ENCODE assay signal across 11 cellular contexts in the genomic region with DNA sequence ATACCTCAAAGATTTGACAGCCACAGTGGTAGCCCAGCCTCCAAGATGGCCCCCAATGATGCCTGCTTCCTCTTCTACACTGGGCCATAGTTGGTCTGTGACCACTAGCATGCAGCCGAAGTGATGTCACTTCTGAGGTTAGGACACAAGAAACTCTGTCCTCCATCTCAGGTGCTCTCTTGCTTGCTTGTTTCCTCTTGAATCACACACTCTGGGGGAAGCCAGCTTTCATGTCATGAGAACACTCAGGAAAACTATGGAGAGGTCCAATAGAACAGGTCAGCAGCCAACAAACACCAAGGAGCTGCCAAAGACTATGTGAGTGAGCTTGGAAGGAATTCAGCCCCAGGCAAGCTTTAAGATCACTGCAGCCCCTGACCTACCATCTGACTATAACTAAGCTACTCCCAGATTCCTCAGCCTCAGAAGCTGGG. TPM values are rescaled to one million over a fixed set of nuclear protein-coding genes. Genes with fewer than 3 reads are reported as not detected.
DNase-seq lines count a peak whose midpoint lies in the region; ATAC-seq and TF ChIP-seq lines count a peak whose summit lies in the region.
"Had no signal": no experiment of that assay in that cellular context is flagged by ENCODE, and none has a peak within 500 bp of the region (broad histone marks: within the 10 kb centered on the region; RNA-seq: fewer than 3 reads in every experiment).

No MANE protein-coding gene starts in this region.

- peaks cover 22% of the 10 kb centered on the region for H3K4me1 ChIP-seq in adipocyte (ENCODE audit: control insufficient read depth, insufficient read depth, low read length)
- peaks cover 11 to 20% (median 15%) of the 10 kb centered on the region in 4 donors for H3K4me1 ChIP-seq in upper lobe of left lung

- H3K27me3 ChIP-seq in adipocyte (replicated peaks; ENCODE audit: control insufficient read depth, insufficient read depth, low read length) (no peaks in the 10 kb centered on the region), upper lobe of left lung (no peaks in the 10 kb centered on the region)
- H3K27me3 ChIP-seq: BLaER1 had no signal

- no peak overlapping the region for H3K9ac ChIP-seq in adipocyte (ENCODE audit: low read length)
- H3K9ac ChIP-seq: BLaER1 had no signal

- TF ChIP-seq CTCF in upper lobe of left lung (IDR thresholded peaks at IDR 0.05): no peak

- H3K9me3 ChIP-seq in adipocyte (ENCODE audit: control insufficient read depth, low read length) (no peaks in the 10 kb centered on the region), upper lobe of left lung (no peaks in the 10 kb centered on the region)
- H3K9me3 ChIP-seq: BLaER1 had no signal

- H3K4me3 ChIP-seq in adipocyte (ENCODE audit: low read length) (no peak overlapping the region), upper lobe of left lung (no peak overlapping the region)
- H3K4me3 ChIP-seq: BLaER1 had no signal

- no peaks in the 10 kb centered on the region for H3K9me3 Mint-ChIP-seq in activated naive CD8-positive, alpha-beta T cell treated with anti-CD3 and anti-CD28 coated beads, Interleukin-2, amount 10 ng/mL, durations not matched to agents 7 days and 5 days
- no peaks in the 10 kb centered on the region for H3K9me3 Mint-ChIP-seq in activated naive CD8-positive, alpha-beta T cell treated with anti-CD3 and anti-CD28 coated beads, Interleukin-2, amount 50 U/mL, for 24 hours

- no peaks in the 10 kb centered on the region for H3K36me3 ChIP-seq in adipocyte (ENCODE audit: control insufficient read depth, insufficient read depth, low read length, severe bottlenecking)
- no peaks in the 10 kb centered on the region for H3K36me3 ChIP-seq in upper lobe of left lung

- ATAC-seq in activated naive CD8-positive, alpha-beta T cell treated with anti-CD3 and anti-CD28 coated beads, Interleukin-2, amount 10 ng/mL, durations not matched to agents 7 days and 5 days (ENCODE audit: low read depth): no peak
- no peak for ATAC-seq in activated naive CD8-positive, alpha-beta T cell treated with anti-CD3 and anti-CD28 coated beads, Interleukin-2, amount 50 U/mL, for 24 hours
- no peak for ATAC-seq in upper lobe of left lung (ENCODE audit: low FRiP score in 2 of 2)
- no peak for ATAC-seq in GM18498 (IDR thresholded peaks at IDR 0.05; ENCODE audit: unreplicated experiment)

- WGBS in upper lobe of left lung, 2 donors: 47 to 67% methylated on average over 1 of the region's 1 CpG

- DNase-seq in activated naive CD8-positive, alpha-beta T cell treated with anti-CD3 and anti-CD28 coated beads, Interleukin-2, amount 10 ng/mL, durations not matched to agents 7 days and 5 days: no peak
- DNase-seq in activated naive CD8-positive, alpha-beta T cell treated with anti-CD3 and anti-CD28 coated beads, Interleukin-2, amount 50 U/mL, for 24 hours: no peak
- DNase-seq in adipocyte (ENCODE audit: low read depth): peak; percentile 95
- peak; percentile 98 for DNase-seq in islet precursor cell
- peak in 1 of 2 donors; percentile 64 for DNase-seq in upper lobe of left lung
- DNase-seq in DMS 273 (lab: John Stamatoyannopoulos, UW; ENCODE audit: unreplicated experiment): no peak
- DNase-seq in hypothalamus (lab: John Stamatoyannopoulos, UW): no peak
- DNase-seq: NCI-H1436 treated with DMSO at 0.1 percent for 48 hours, T-helper 1 cell had no signal

- POLR2A ChIA-PET in activated naive CD8-positive, alpha-beta T cell treated with anti-CD3 and anti-CD28 coated beads, Interleukin-2, amount 10 ng/mL, durations not matched to agents 7 days and 5 days (lab: Charles Lee): interaction anchor here (0.6 to 0.9 kb wide), 3 partner anchors 49 to 71 kb away, joined by 3 to 7 read pairs (median 4); no protein-coding TSS in a partner anchor

- peak overlapping the region; percentile 42 for H3K27ac Mint-ChIP-seq in activated naive CD8-positive, alpha-beta T cell treated with anti-CD3 and anti-CD28 coated beads, Interleukin-2, amount 10 ng/mL, durations not matched to agents 7 days and 5 days
- no peak overlapping the region for H3K27ac Mint-ChIP-seq in activated naive CD8-positive, alpha-beta T cell treated with anti-CD3 and anti-CD28 coated beads, Interleukin-2, amount 50 U/mL, for 24 hours

- no peak overlapping the region for H3K4me3 Mint-ChIP-seq in activated naive CD8-positive, alpha-beta T cell treated with anti-CD3 and anti-CD28 coated beads, Interleukin-2, amount 10 ng/mL, durations not matched to agents 7 days and 5 days
- no peak overlapping the region for H3K4me3 Mint-ChIP-seq in activated naive CD8-positive, alpha-beta T cell treated with anti-CD3 and anti-CD28 coated beads, Interleukin-2, amount 50 U/mL, for 24 hours

- peak overlapping the region in 3 of 4 donors; percentile 5 to 44 (median 18) for H3K27ac ChIP-seq in upper lobe of left lung
- H3K27ac ChIP-seq: BLaER1 had no signal

- H3K27me3 Mint-ChIP-seq in activated naive CD8-positive, alpha-beta T cell treated with anti-CD3 and anti-CD28 coated beads, Interleukin-2, amount 10 ng/mL, durations not matched to agents 7 days and 5 days: no peaks in the 10 kb centered on the region
- H3K27me3 Mint-ChIP-seq in activated naive CD8-positive, alpha-beta T cell treated with anti-CD3 and anti-CD28 coated beads, Interleukin-2, amount 50 U/mL, for 24 hours: no peaks in the 10 kb centered on the region

- peak in 1 of 4 donors; percentile 66 for TF ChIP-seq EP300 in upper lobe of left lung (IDR thresholded peaks at IDR 0.05)

- peaks cover 22% of the 10 kb centered on the region for H3K36me3 Mint-ChIP-seq in activated naive CD8-positive, alpha-beta T cell treated with anti-CD3 and anti-CD28 coated beads, Interleukin-2, amount 10 ng/mL, durations not matched to agents 7 days and 5 days
- peaks cover 4% of the 10 kb centered on the region for H3K36me3 Mint-ChIP-seq in activated naive CD8-positive, alpha-beta T cell treated with anti-CD3 and anti-CD28 coated beads, Interleukin-2, amount 50 U/mL, for 24 hours (ENCODE audit: low read depth)

- H3K4me1 Mint-ChIP-seq in activated naive CD8-positive, alpha-beta T cell treated with anti-CD3 and anti-CD28 coated beads, Interleukin-2, amount 10 ng/mL, durations not matched to agents 7 days and 5 days: peaks cover 27% of the 10 kb centered on the region
- H3K4me1 Mint-ChIP-seq in activated naive CD8-positive, alpha-beta T cell treated with anti-CD3 and anti-CD28 coated beads, Interleukin-2, amount 50 U/mL, for 24 hours: peaks cover 28% of the 10 kb centered on the region

- peak in 1 of 4 donors; percentile 18 for TF ChIP-seq POLR2A in upper lobe of left lung (IDR thresholded peaks at IDR 0.05)

RNA-seq across cellular contexts. Expression of gene ADAM17, which starts 3.3 kb away (rescaled TPM):
- total RNA-seq in activated naive CD8-positive, alpha-beta T cell treated with anti-CD3 and anti-CD28 coated beads, Interleukin-2, amount 10 ng/mL, durations not matched to agents 7 days and 5 days: 10 to 100 TPM; 24.7 to 25.3 TPM
- 10 to 100 TPM; 59.7 to 71.0 (median 66.3) TPM for total RNA-seq in upper lobe of left lung

Comparison
In these comparisons a context has a peak if more than half of its experiments do, and no peak if none do; other contexts are left out.
1. DNase-seq: peak in adipocyte (single experiment) and islet precursor cell (single experiment); none in activated naive CD8-positive, alpha-beta T cell treated with anti-CD3 and anti-CD28 coated beads, Interleukin-2, amount 10 ng/mL, durations not matched to agents 7 days and 5 days (single experiment), activated naive CD8-positive, alpha-beta T cell treated with anti-CD3 and anti-CD28 coated beads, Interleukin-2, amount 50 U/mL, for 24 hours (single experiment), DMS 273 (single experiment) and hypothalamus (0 of 51).